In genomic region chr4:173025131-173025530, GRCh38 we compare ENCODE assay signal across 8 cellular contexts.
DNase-seq lines count a peak whose midpoint lies in the region; TF ChIP-seq lines count a peak whose summit lies in the region.

No MANE protein-coding gene starts in this region.

- no peaks in the 10 kb centered on the region for H3K27me3 ChIP-seq in MM.1S (replicated peaks; ENCODE audit: insufficient read depth, low read length)

- H3K27me3 Mint-ChIP-seq in HFFc6 (ENCODE audit: insufficient read depth): peaks cover 5% of the 10 kb centered on the region

- H3K9ac ChIP-seq in MM.1S (ENCODE audit: low read length): no peak overlapping the region

- H3K4me2 ChIP-seq in MM.1S (ENCODE audit: low read depth, low read length): no peak overlapping the region

- no peaks in the 10 kb centered on the region for H3F3A ChIP-seq in MM.1S (ENCODE audit: insufficient read depth, low read length)

- no peaks in the 10 kb centered on the region for H3K4me1 ChIP-seq in MM.1S (ENCODE audit: low read length)

- no peaks in the 10 kb centered on the region for H3K9me3 Mint-ChIP-seq in HFFc6

- no peaks in the 10 kb centered on the region for H3K4me1 Mint-ChIP-seq in HFFc6 (ENCODE audit: low read depth)

- no peak overlapping the region for H3K27ac ChIP-seq in MM.1S (ENCODE audit: low read length)

- H3K4me3 ChIP-seq in MM.1S (ENCODE audit: low read length) (no peak overlapping the region), epithelial cell of esophagus (ENCODE audit: low read length) (no peak overlapping the region)

- no peak overlapping the region for H2AFZ ChIP-seq in MM.1S (ENCODE audit: low read length)

- H3K27ac Mint-ChIP-seq in HFFc6: no peak overlapping the region

- no peaks in the 10 kb centered on the region for H3K79me2 ChIP-seq in MM.1S (ENCODE audit: low read length)

- no peak overlapping the region for H3K4me3 Mint-ChIP-seq in HFFc6

- H3K9me3 ChIP-seq in MM.1S (replicated peaks; ENCODE audit: insufficient read depth, low read length): no peaks in the 10 kb centered on the region

- no peaks in the 10 kb centered on the region for H4K20me1 ChIP-seq in MM.1S (ENCODE audit: insufficient read depth, low read length)

- no peaks in the 10 kb centered on the region for H3K36me3 Mint-ChIP-seq in HFFc6 (ENCODE audit: low read depth)

- no peaks in the 10 kb centered on the region for H3K36me3 ChIP-seq in MM.1S (replicated peaks; ENCODE audit: insufficient read depth, low read length)

- no peaks in the 10 kb centered on the region for H3K9me2 ChIP-seq in MM.1S (replicated peaks; ENCODE audit: insufficient read depth, low read length)

- TF ChIP-seq CTCF in AG09319 (IDR thresholded peaks at IDR 0.05; ENCODE audit: low read depth, low read length) (peak; percentile 73), GM12874 (IDR thresholded peaks at IDR 0.05; ENCODE audit: insufficient read depth, low read depth, low read length) (peak; percentile 48), HFFc6 (IDR thresholded peaks at IDR 0.05) (peak; percentile 88), MM.1S (IDR thresholded peaks at IDR 0.05; ENCODE audit: low read length) (peak; percentile 72), epithelial cell of esophagus (IDR thresholded peaks at IDR 0.05; ENCODE audit: insufficient read depth, low read depth, low read length, missing control alignments) (peak; percentile 76)

- DNase-seq in AG09319 (ENCODE audit: extremely low read depth, low read depth) (peak; percentile 36), HFFc6 (peak; percentile 73), MM.1S (peak; percentile 58), SK-N-DZ (ENCODE audit: low spot score) (peak; percentile 71), epithelial cell of esophagus (ENCODE audit: low read depth) (peak; percentile 80), middle frontal gyrus (ENCODE audit: extremely low spot score, low spot score) (peak; percentile 63)
- DNase-seq in stimulated activated CD8-positive, alpha-beta memory T cell treated with anti-CD3 and anti-CD28 coated beads, Interleukin-4, amount 100 ng/mL, for 48 hours: no peak
